16 cellular contexts compared by ENCODE assay signal in the genomic region with DNA sequence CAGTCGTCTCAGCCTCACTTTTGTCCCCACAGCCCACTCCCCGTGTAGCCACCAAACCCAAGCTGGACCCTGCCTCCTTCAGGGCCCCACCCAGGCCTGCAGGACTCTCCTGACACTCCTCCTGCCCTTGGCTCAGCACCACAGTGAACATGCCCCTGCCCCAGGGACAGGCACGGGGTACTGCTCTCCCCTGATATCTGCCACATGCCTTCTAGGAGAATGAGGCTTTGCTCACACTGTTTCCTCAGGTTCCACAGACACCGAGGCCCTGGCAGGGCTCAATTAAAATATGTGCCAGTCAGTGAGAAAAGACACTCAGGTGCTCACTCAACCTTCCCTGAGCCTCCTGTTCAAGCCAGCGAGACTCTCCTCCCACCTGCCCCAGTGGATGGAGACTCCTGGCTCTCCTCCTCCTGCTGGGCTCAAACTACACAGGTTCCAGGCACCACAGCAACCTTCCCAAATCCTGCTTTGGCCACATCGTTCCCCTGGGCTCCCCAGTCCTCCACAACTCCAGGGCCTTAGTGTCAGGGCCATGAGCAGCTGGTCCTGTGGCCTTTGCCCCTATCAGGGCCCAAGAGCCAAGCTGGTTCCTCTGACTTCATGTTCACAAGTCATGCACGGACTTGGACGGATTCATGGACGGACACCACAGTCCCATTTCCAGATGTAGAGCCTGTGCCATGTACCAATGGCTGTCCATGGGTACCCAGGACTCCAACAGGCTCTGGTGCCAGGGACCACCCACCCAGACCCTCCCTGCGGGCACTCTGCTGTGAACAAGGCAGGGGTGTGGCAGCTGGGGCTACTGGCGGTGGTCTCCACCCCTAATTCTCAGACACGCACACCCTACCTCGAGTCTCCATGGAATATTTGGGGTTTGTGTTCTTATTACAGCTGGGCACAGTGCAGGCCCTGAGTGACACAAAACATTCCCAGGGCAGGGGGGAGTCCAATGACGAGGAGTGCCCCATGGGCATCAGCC. TPM values are rescaled to one million over a fixed set of nuclear protein-coding genes. Genes with fewer than 3 reads are reported as not detected.
DNase-seq lines count a peak whose midpoint lies in the region; ATAC-seq and TF ChIP-seq lines count a peak whose summit lies in the region.
"Had no signal": no experiment of that assay in that cellular context is flagged by ENCODE, and none has a peak within 500 bp of the region (broad histone marks: within the 10 kb centered on the region; RNA-seq: fewer than 3 reads in every experiment).

No MANE protein-coding gene starts in this region.

- H3K4me2 ChIP-seq in BLaER1 treated with 17β-estradiol and CSF1 and Interleukin-3, amounts not matched to agents 10 nM and 100 nM, result peak overlapping the region in 10 of 11 experiments; percentile 3 to 73 (median 53); a peak in 17 of 22 replicates
- H3K4me2 ChIP-seq in hepatocyte, result no peak overlapping the region
- H3K4me2 ChIP-seq: GM23338 had no signal

- H3K27me3 ChIP-seq in BLaER1 treated with 17β-estradiol and CSF1 and Interleukin-3, amounts not matched to agents 10 nM and 100 nM, result no peaks in the 10 kb centered on the region
- H3K27me3 ChIP-seq in hepatocyte, result no peaks in the 10 kb centered on the region
- H3K27me3 ChIP-seq: BE2C, left lung had no signal

- no peak overlapping the region for H2AFZ ChIP-seq in hepatocyte
- H2AFZ ChIP-seq: GM23338 had no signal

- H3K79me2 ChIP-seq in hepatocyte, result peaks cover 38% of the 10 kb centered on the region

- H3K9me2 ChIP-seq in hepatocyte (replicated peaks; ENCODE audit: insufficient read depth), result no peaks in the 10 kb centered on the region

- no peak overlapping the region for H3K4me3 Mint-ChIP-seq in activated T-helper 17 cell treated with anti-CD3 and anti-CD28 coated beads, Interleukin-2, amount 50 U/mL, for 72 hours
- H3K4me3 Mint-ChIP-seq in nephron progenitor cell, result no peak overlapping the region
- H3K4me3 Mint-ChIP-seq: GM23338 had no signal

- peaks cover 11% of the 10 kb centered on the region for H3K4me1 Mint-ChIP-seq in activated T-helper 17 cell treated with anti-CD3 and anti-CD28 coated beads, Interleukin-2, amount 50 U/mL, for 72 hours
- H3K4me1 Mint-ChIP-seq in nephron progenitor cell, result peaks cover 60% of the 10 kb centered on the region
- H3K4me1 Mint-ChIP-seq: GM23338 had no signal

- no peak for ATAC-seq in activated T-helper 17 cell treated with anti-CD3 and anti-CD28 coated beads, Interleukin-2, amount 50 U/mL, for 72 hours (replicated peaks)
- ATAC-seq: GM23338 had no signal

- no peak for TF ChIP-seq CTCF in nephron progenitor cell (IDR thresholded peaks at IDR 0.05)
- no peak for TF ChIP-seq CTCF in hepatocyte (IDR thresholded peaks at IDR 0.05; ENCODE audit: poor library complexity)

- H3K9me3 ChIP-seq in BLaER1 treated with 17β-estradiol and CSF1 and Interleukin-3, amounts not matched to agents 10 nM and 100 nM (replicated peaks in 1 of 11), result no peaks in the 10 kb centered on the region
- no peaks in the 10 kb centered on the region for H3K9me3 ChIP-seq in hepatocyte (ENCODE audit: low read depth)
- H3K9me3 ChIP-seq: BE2C, left lung had no signal

- DNase-seq in D341Med (ENCODE audit: low spot score), result peak; percentile 12
- no peak for DNase-seq in nephron progenitor cell
- DNase-seq in NCI-H345 treated with DMSO at 0.1 percent for 48 hours (lab: John Stamatoyannopoulos, UW; ENCODE audit: unreplicated experiment), result no peak
- no peak for DNase-seq in hepatocyte (ENCODE audit: low spot score)
- no peak for DNase-seq in NCI-H146 treated with DMSO at 0.1 percent for 48 hours (lab: John Stamatoyannopoulos, UW; ENCODE audit: unreplicated experiment)
- DNase-seq in NCI-H2227 (lab: John Stamatoyannopoulos, UW; ENCODE audit: unreplicated experiment), result no peak
- DNase-seq: activated naive CD4-positive, alpha-beta T cell treated with anti-CD3 and anti-CD28 coated beads, Interleukin-2, amount 50 U/mL, for 16 hours; BE2C; NCI-H1417 treated with DMSO at 0.1 percent for 48 hours; NCI-H345; OCI-M1; substantia nigra had no signal

- H3K27me3 Mint-ChIP-seq in activated T-helper 17 cell treated with anti-CD3 and anti-CD28 coated beads, Interleukin-2, amount 50 U/mL, for 72 hours, result no peaks in the 10 kb centered on the region
- peaks cover 4% of the 10 kb centered on the region for H3K27me3 Mint-ChIP-seq in nephron progenitor cell (ENCODE audit: low read depth, poor library complexity)

- WGBS in hepatocyte (ENCODE audit: low lambda C conversion rate, missing lambda C conversion rate), result 97% methylated on average over 14 of the region's 14 CpGs

- H3K9ac ChIP-seq in BLaER1 treated with 17β-estradiol and CSF1 and Interleukin-3, amounts not matched to agents 10 nM and 100 nM, result peak overlapping the region in 8 of 11 experiments; percentile 1 to 45 (median 32); a peak in 8 of 22 replicates

- peak overlapping the region; percentile 80 for H3K27ac Mint-ChIP-seq in activated T-helper 17 cell treated with anti-CD3 and anti-CD28 coated beads, Interleukin-2, amount 50 U/mL, for 72 hours
- H3K27ac Mint-ChIP-seq in nephron progenitor cell, result peak overlapping the region; percentile 88

- peaks cover 57 to 78% (median 63%) of the 10 kb centered on the region in 11 experiments for H3K36me3 ChIP-seq in BLaER1 treated with 17β-estradiol and CSF1 and Interleukin-3, amounts not matched to agents 10 nM and 100 nM
- H3K36me3 ChIP-seq in hepatocyte (replicated peaks; ENCODE audit: insufficient read depth, low read depth), result no peaks in the 10 kb centered on the region

- H3K4me3 ChIP-seq in BLaER1 treated with 17β-estradiol and CSF1 and Interleukin-3, amounts not matched to agents 10 nM and 100 nM, result no peak overlapping the region
- no peak overlapping the region for H3K4me3 ChIP-seq in hepatocyte
- H3K4me3 ChIP-seq: GM23338, left lung had no signal

- peaks cover 26% of the 10 kb centered on the region for H3K36me3 Mint-ChIP-seq in activated T-helper 17 cell treated with anti-CD3 and anti-CD28 coated beads, Interleukin-2, amount 50 U/mL, for 72 hours (ENCODE audit: low read depth)
- peaks cover 4% of the 10 kb centered on the region for H3K36me3 Mint-ChIP-seq in nephron progenitor cell (ENCODE audit: low read depth)

- H3K9me3 Mint-ChIP-seq in activated T-helper 17 cell treated with anti-CD3 and anti-CD28 coated beads, Interleukin-2, amount 50 U/mL, for 72 hours, result no peaks in the 10 kb centered on the region
- peaks cover 3% of the 10 kb centered on the region for H3K9me3 Mint-ChIP-seq in nephron progenitor cell
- H3K9me3 Mint-ChIP-seq: GM23338 had no signal

- H3K27ac ChIP-seq in BLaER1 treated with 17β-estradiol and CSF1 and Interleukin-3, amounts not matched to agents 10 nM and 100 nM, result peak overlapping the region in 5 of 11 experiments; percentile 6 to 35 (median 19); a peak in 5 of 22 replicates
- no peak overlapping the region for H3K27ac ChIP-seq in hepatocyte

- peaks cover 90 to 100% (median 97%) of the 10 kb centered on the region in 11 experiments for H4K20me1 ChIP-seq in BLaER1 treated with 17β-estradiol and CSF1 and Interleukin-3, amounts not matched to agents 10 nM and 100 nM
- H4K20me1 ChIP-seq in hepatocyte (ENCODE audit: insufficient read depth, poor library complexity, severe bottlenecking), result peaks cover 20% of the 10 kb centered on the region

- H3K4me1 ChIP-seq in BLaER1 treated with 17β-estradiol and CSF1 and Interleukin-3, amounts not matched to agents 10 nM and 100 nM, result peaks cover 42 to 67% (median 61%) of the 10 kb centered on the region in 10 experiments
- no peaks in the 10 kb centered on the region for H3K4me1 ChIP-seq in hepatocyte (ENCODE audit: insufficient read depth)

RNA-seq across cellular contexts. Expression of a gene that starts 36.6 kb away (rescaled TPM):
- 10 to 100 TPM; 14.2 to 24.9 TPM for total RNA-seq in activated T-helper 17 cell treated with anti-CD3 and anti-CD28 coated beads, Interleukin-2, amount 50 U/mL, for 72 hours
- 19.9 and 25.7 TPM in 2 replicates for total RNA-seq in hepatocyte
- 11.0 and 13.2 TPM in 2 replicates for polyA plus RNA-seq in hepatocyte

RNA-seq across cellular contexts. Expression of a gene that starts 58.1 kb away (rescaled TPM):
- total RNA-seq in activated T-helper 17 cell treated with anti-CD3 and anti-CD28 coated beads, Interleukin-2, amount 50 U/mL, for 72 hours, result 10 to 100 TPM; 15.1 to 18.1 TPM
- total RNA-seq in hepatocyte, result 15.3 and 15.6 TPM in 2 replicates
- polyA plus RNA-seq in hepatocyte, result 8.5 and 12.4 TPM in 2 replicates
